ENCODE assay signal across 24 cellular contexts in genomic region chr10:96333091-96333490, GRCh38. TPM values are rescaled to one million over a fixed set of nuclear protein-coding genes. Genes with fewer than 3 reads are reported as not detected.
"Had no signal": no experiment of that assay in that cellular context is flagged by ENCODE, and none has a peak within 500 bp of the region (broad histone marks: within the 10 kb centered on the region; RNA-seq: fewer than 3 reads in every experiment).

No MANE protein-coding gene starts in this region.

- ATAC-seq: esophagus mucosa, heart left ventricle, left lobe of liver, natural killer cell had no signal

- H3K4me3 ChIP-seq: heart left ventricle, sigmoid colon, skin epidermis, stomach had no signal

- H3K4me1 ChIP-seq: sigmoid colon, stomach had no signal

- H3K36me3 ChIP-seq: heart left ventricle, sigmoid colon, stomach had no signal

- H3K27me3 ChIP-seq: sigmoid colon had no signal

- H3K27ac ChIP-seq: heart left ventricle, sigmoid colon, skin epidermis, stomach had no signal

- DNase-seq: effector memory CD4-positive, alpha-beta T cell; heart left ventricle; hypothalamus; kidney glomerular epithelial cell; mammary epithelial cell; natural killer cell; posterior cingulate gyrus; sigmoid colon; stimulated activated CD4-positive, alpha-beta T cell treated with anti-CD3 and anti-CD28 coated beads, Interleukin-2, amount 100 ng/mL, for 24 hours; stimulated activated CD4-positive, alpha-beta T cell treated with anti-CD3 and anti-CD28 coated beads, Interleukin-4, amount 100 ng/mL, for 4 hours; stomach; substantia nigra had no signal

- H3K9me3 ChIP-seq: heart left ventricle, sigmoid colon, stomach had no signal

RNA-seq across cellular contexts. Expression of gene OPALIN, which starts 25.7 kb away (rescaled TPM):
- total RNA-seq: esophagus mucosa, fibroblast of lung, frontal cortex, glomerular endothelial cell, left lobe of liver, lower leg skin, mammary epithelial cell, mesenteric fat pad, mononuclear cell, natural killer cell, neural crest cell, osteocyte, pulmonary artery endothelial cell, sigmoid colon, stomach had no signal
- polyA plus RNA-seq: fibroblast of lung, heart left ventricle, mammary epithelial cell, sigmoid colon, stomach had no signal

RNA-seq across cellular contexts. Expression of gene DNTT, which starts 28.9 kb away (rescaled TPM):
- total RNA-seq: esophagus mucosa, fibroblast of lung, frontal cortex, glomerular endothelial cell, heart left ventricle, left lobe of liver, lower leg skin, mammary epithelial cell, mesenteric fat pad, natural killer cell, neural crest cell, osteocyte, pulmonary artery endothelial cell, sigmoid colon, stomach had no signal
- polyA plus RNA-seq: fibroblast of lung, heart left ventricle, mammary epithelial cell, sigmoid colon, stomach had no signal
